ENCODE assay signal across 1 cellular context in the genomic region with DNA sequence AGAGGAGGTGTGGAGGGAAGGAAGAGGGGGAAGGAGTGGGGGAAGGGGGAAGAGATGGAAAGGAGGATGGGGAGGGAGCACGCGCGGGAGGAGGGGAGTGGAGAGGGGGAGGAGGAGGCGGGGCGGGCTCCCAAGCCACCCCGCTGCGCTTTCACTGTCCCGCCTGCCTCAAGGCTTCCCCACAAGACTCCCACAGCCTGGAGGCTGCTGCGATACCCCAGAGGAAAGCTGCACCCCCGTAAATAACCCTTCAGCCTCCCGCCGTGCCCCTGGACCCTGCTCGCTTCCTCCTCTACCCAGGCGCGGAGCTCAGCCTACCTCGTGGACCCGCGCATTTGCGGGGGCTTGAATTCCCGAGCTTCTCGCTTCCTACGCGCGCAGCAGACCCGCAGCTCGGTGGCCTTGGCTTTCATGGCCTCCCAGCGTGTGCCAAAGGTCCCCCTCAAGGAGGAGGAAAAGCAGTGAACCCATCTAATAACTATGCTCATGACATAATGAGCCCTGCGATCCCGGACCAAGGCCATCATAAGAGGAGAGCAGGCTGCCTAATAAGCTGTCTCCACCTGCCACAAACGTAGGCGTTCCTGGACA.
TF ChIP-seq lines count a peak whose summit lies in the region.

C10orf67 (minus strand) TSS at position 547 of the 591 bp plus-strand sequence; CDS start at position 524, 23 bp downstream.

TF ChIP-seq in HEK293, 187 proteins besides CTCF, POLR2A, EP300 and RAD21 (continued from another document and continues in another):
- TF ChIP-seq, protein P1, sequence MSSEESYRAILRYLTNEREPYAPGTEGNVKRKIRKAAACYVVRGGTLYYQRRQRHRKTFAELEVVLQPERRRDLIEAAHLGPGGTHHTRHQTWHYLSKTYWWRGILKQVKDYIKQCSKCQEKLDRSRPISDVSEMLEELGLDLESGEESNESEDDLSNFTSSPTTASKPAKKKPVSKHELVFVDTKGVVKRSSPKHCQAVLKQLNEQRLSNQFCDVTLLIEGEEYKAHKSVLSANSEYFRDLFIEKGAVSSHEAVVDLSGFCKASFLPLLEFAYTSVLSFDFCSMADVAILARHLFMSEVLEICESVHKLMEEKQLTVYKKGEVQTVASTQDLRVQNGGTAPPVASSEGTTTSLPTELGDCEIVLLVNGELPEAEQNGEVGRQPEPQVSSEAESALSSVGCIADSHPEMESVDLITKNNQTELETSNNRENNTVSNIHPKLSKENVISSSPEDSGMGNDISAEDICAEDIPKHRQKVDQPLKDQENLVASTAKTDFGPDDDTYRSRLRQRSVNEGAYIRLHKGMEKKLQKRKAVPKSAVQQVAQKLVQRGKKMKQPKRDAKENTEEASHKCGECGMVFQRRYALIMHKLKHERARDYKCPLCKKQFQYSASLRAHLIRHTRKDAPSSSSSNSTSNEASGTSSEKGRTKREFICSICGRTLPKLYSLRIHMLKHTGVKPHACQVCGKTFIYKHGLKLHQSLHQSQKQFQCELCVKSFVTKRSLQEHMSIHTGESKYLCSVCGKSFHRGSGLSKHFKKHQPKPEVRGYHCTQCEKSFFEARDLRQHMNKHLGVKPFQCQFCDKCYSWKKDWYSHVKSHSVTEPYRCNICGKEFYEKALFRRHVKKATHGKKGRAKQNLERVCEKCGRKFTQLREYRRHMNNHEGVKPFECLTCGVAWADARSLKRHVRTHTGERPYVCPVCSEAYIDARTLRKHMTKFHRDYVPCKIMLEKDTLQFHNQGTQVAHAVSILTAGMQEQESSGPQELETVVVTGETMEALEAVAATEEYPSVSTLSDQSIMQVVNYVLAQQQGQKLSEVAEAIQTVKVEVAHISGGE (tag by site-specific recombination; conservative IDR thresholded peaks at IDR 0.05; ENCODE audit: low read depth): 0 out of 2 replicates have a peak, but pooled peaks have one; percentile 15
- TF ChIP-seq GFI1B (tag by site-specific recombination; IDR thresholded peaks at IDR 0.05) (no peak), ZBTB10 (tag by site-specific recombination; IDR thresholded peaks at IDR 0.05) (peak; percentile 88), ZNF24 (tag by site-specific recombination; IDR thresholded peaks at IDR 0.05) (peak; percentile 58; the same call in 1 of the 2 replicates), ZNF394 (tag by site-specific recombination; IDR thresholded peaks at IDR 0.05; ENCODE audit: borderline replicate concordance) (no peak), ZNF544 (tag by site-specific recombination; IDR thresholded peaks at IDR 0.05) (no peak), ZNF391 (tag by site-specific recombination; IDR thresholded peaks at IDR 0.05; ENCODE audit: borderline replicate concordance, low read depth) (peak; percentile 67), ZEB2 (tag by site-specific recombination; IDR thresholded peaks at IDR 0.05) (0 out of 2 replicates have a peak, but pooled peaks have one; percentile 62), ZNF791 (tag by site-specific recombination; IDR thresholded peaks at IDR 0.05) (no peak), TCF7L2 (IDR thresholded peaks at IDR 0.05; ENCODE audit: borderline replicate concordance, low read depth, low read length) (no peak), TSHZ1 (tag by site-specific recombination; IDR thresholded peaks at IDR 0.05; ENCODE audit: borderline replicate concordance) (peak; percentile 21; the same call in 1 of the 2 replicates), KLF16 (tag by site-specific recombination; IDR thresholded peaks at IDR 0.05) (peak; percentile 63; the same call in 1 of the 2 replicates), ZNF837 (tag by site-specific recombination; IDR thresholded peaks at IDR 0.05) (no peak), ZNF555 (tag by site-specific recombination; conservative IDR thresholded peaks at IDR 0.05) (no peak), ZNF501 (tag by site-specific recombination; IDR thresholded peaks at IDR 0.05) (peak; percentile 42; the same call in 1 of the 2 replicates), ZNF133 (tag by site-specific recombination; IDR thresholded peaks at IDR 0.05) (no peak), ZNF132 (tag by site-specific recombination; IDR thresholded peaks at IDR 0.05; ENCODE audit: borderline replicate concordance) (no peak), ZNF26 (tag by site-specific recombination; IDR thresholded peaks at IDR 0.05) (no peak), ZNF596 (tag by site-specific recombination; IDR thresholded peaks at IDR 0.05) (no peak), YY1 (tag by site-specific recombination; IDR thresholded peaks at IDR 0.05) (no peak), ZBTB48 (tag by site-specific recombination; IDR thresholded peaks at IDR 0.05) (peak; percentile 13; the same call in 1 of the 2 replicates), ZNF704 (tag by site-specific recombination; IDR thresholded peaks at IDR 0.05) (no peak), ZNF138 (tag by site-specific recombination; IDR thresholded peaks at IDR 0.05; ENCODE audit: borderline replicate concordance) (no peak), MZF1 (tag by site-specific recombination; IDR thresholded peaks at IDR 0.05; ENCODE audit: borderline replicate concordance) (peak; percentile 48; the same call in 1 of the 2 replicates)
- TF ChIP-seq, protein P2, sequence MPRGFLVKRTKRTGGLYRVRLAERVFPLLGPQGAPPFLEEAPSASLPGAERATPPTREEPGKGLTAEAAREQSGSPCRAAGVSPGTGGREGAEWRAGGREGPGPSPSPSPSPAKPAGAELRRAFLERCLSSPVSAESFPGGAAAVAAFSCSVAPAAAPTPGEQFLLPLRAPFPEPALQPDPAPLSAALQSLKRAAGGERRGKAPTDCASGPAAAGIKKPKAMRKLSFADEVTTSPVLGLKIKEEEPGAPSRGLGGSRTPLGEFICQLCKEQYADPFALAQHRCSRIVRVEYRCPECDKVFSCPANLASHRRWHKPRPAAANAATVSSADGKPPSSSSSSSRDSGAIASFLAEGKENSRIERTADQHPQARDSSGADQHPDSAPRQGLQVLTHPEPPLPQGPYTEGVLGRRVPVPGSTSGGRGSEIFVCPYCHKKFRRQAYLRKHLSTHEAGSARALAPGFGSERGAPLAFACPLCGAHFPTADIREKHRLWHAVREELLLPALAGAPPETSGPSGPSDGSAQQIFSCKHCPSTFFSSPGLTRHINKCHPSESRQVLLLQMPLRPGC (tag by site-specific recombination; IDR thresholded peaks at IDR 0.05): peak; percentile 59; the same call in 1 of the 2 replicates
- TF ChIP-seq, protein P3, sequence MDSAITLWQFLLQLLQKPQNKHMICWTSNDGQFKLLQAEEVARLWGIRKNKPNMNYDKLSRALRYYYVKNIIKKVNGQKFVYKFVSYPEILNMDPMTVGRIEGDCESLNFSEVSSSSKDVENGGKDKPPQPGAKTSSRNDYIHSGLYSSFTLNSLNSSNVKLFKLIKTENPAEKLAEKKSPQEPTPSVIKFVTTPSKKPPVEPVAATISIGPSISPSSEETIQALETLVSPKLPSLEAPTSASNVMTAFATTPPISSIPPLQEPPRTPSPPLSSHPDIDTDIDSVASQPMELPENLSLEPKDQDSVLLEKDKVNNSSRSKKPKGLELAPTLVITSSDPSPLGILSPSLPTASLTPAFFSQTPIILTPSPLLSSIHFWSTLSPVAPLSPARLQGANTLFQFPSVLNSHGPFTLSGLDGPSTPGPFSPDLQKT (IDR thresholded peaks at IDR 0.05; ENCODE audit: borderline replicate concordance, low read depth, low read length): no peak
- TF ChIP-seq, protein P4, sequence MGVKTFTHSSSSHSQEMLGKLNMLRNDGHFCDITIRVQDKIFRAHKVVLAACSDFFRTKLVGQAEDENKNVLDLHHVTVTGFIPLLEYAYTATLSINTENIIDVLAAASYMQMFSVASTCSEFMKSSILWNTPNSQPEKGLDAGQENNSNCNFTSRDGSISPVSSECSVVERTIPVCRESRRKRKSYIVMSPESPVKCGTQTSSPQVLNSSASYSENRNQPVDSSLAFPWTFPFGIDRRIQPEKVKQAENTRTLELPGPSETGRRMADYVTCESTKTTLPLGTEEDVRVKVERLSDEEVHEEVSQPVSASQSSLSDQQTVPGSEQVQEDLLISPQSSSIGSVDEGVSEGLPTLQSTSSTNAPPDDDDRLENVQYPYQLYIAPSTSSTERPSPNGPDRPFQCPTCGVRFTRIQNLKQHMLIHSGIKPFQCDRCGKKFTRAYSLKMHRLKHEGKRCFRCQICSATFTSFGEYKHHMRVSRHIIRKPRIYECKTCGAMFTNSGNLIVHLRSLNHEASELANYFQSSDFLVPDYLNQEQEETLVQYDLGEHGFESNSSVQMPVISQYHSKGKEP (tag by site-specific recombination; IDR thresholded peaks at IDR 0.05): no peak
- TF ChIP-seq, protein P5, sequence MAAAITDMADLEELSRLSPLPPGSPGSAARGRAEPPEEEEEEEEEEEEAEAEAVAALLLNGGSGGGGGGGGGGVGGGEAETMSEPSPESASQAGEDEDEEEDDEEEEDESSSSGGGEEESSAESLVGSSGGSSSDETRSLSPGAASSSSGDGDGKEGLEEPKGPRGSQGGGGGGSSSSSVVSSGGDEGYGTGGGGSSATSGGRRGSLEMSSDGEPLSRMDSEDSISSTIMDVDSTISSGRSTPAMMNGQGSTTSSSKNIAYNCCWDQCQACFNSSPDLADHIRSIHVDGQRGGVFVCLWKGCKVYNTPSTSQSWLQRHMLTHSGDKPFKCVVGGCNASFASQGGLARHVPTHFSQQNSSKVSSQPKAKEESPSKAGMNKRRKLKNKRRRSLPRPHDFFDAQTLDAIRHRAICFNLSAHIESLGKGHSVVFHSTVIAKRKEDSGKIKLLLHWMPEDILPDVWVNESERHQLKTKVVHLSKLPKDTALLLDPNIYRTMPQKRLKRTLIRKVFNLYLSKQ (tag by site-specific recombination; IDR thresholded peaks at IDR 0.05; ENCODE audit: borderline replicate concordance): no peak
- TF ChIP-seq, protein P6, sequence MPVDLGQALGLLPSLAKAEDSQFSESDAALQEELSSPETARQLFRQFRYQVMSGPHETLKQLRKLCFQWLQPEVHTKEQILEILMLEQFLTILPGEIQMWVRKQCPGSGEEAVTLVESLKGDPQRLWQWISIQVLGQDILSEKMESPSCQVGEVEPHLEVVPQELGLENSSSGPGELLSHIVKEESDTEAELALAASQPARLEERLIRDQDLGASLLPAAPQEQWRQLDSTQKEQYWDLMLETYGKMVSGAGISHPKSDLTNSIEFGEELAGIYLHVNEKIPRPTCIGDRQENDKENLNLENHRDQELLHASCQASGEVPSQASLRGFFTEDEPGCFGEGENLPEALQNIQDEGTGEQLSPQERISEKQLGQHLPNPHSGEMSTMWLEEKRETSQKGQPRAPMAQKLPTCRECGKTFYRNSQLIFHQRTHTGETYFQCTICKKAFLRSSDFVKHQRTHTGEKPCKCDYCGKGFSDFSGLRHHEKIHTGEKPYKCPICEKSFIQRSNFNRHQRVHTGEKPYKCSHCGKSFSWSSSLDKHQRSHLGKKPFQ (tag by site-specific recombination; IDR thresholded peaks at IDR 0.05): no peak
